18 cellular contexts compared by ENCODE assay signal in the genomic region with DNA sequence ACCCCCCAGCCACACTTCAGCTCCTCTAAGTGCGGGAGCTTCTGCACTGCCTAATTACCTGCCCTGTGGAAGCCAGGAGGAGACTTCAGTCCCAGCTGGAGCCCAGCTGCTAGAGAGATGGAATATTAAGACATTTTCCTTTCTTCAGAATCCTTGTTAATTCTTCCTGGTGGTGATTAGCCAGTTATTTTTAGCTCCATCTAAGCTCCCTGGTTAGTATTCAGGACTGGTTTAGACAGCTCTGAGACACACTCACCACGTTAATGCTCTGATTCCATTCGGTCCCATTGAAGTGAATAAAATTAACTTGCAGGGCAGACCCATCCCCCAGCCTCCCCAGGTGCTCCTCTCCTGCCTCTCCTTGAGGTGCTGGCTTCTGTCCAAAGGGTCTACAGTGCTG.
A peak's percentile ranks its signal among the peaks of the same experiment; 100 is the strongest.
DNase-seq lines count a peak whose midpoint lies in the region; ATAC-seq and TF ChIP-seq lines count a peak whose summit lies in the region.
"Had no signal": no experiment of that assay in that cellular context is flagged by ENCODE, and none has a peak within 500 bp of the region (broad histone marks: within the 10 kb centered on the region; RNA-seq: fewer than 3 reads in every experiment).

No MANE protein-coding gene starts in this region.

- TF ChIP-seq CTCF in GM23338 (conservative IDR thresholded peaks at IDR 0.05; ENCODE audit: low read depth in 2 of 2) (no peak), epithelial cell of esophagus (IDR thresholded peaks at IDR 0.05; ENCODE audit: insufficient read depth, low read depth, low read length, missing control alignments) (no peak), parathyroid adenoma (IDR thresholded peaks at IDR 0.05) (no peak), ovary (IDR thresholded peaks at IDR 0.05) (no peak), coronary artery (IDR thresholded peaks at IDR 0.05) (no peak)

- no peak for TF ChIP-seq POLR2A in ovary (IDR thresholded peaks at IDR 0.05)

- H2AFZ ChIP-seq in GM23338, result peak overlapping the region; percentile 72; the same call in 1 of the 2 replicates
- peak overlapping the region; percentile 28 for H2AFZ ChIP-seq in parathyroid adenoma

- no peak overlapping the region for H3K27ac Mint-ChIP-seq in GM23338
- H3K27ac Mint-ChIP-seq: activated naive CD8-positive, alpha-beta T cell treated with anti-CD3 and anti-CD28 coated beads, Interleukin-2, amount 10 ng/mL, durations not matched to agents 7 days and 5 days; CD8-positive, alpha-beta T cell had no signal

- H3F3A ChIP-seq in GM23338 (replicated peaks; ENCODE audit: low read depth), result no peaks in the 10 kb centered on the region

- H3K4me1 Mint-ChIP-seq in GM23338, result peaks cover 7% of the 10 kb centered on the region

- no peak for TF ChIP-seq EP300 in ovary (IDR thresholded peaks at IDR 0.05)

- H3K4me1 ChIP-seq in GM23338 (ENCODE audit: insufficient read depth) (no peaks in the 10 kb centered on the region), parathyroid adenoma (peaks cover 36% of the 10 kb centered on the region), ovary (ENCODE audit: insufficient read depth) (no peaks in the 10 kb centered on the region)
- H3K4me1 ChIP-seq: pancreas had no signal

- no peaks in the 10 kb centered on the region for H3K9me3 ChIP-seq in parathyroid adenoma (ENCODE audit: control insufficient read depth, low read length)
- no peaks in the 10 kb centered on the region for H3K9me3 ChIP-seq in ovary
- H3K9me3 ChIP-seq: pancreas had no signal

- no peaks in the 10 kb centered on the region for H3K9me2 ChIP-seq in GM23338 (ENCODE audit: insufficient read depth)

- ATAC-seq in GM23338, result peak; percentile 38; the same call in 1 of the 3 replicates
- ATAC-seq: CD8-positive, alpha-beta T cell; pancreas had no signal

- no peaks in the 10 kb centered on the region for H3K36me3 Mint-ChIP-seq in GM23338 (ENCODE audit: low read depth)
- H3K36me3 Mint-ChIP-seq: activated naive CD8-positive, alpha-beta T cell treated with anti-CD3 and anti-CD28 coated beads, Interleukin-2, amount 10 ng/mL, durations not matched to agents 7 days and 5 days; CD8-positive, alpha-beta T cell had no signal

- no peaks in the 10 kb centered on the region for H4K20me1 ChIP-seq in GM23338 (replicated peaks; ENCODE audit: insufficient read depth)

- DNase-seq in GM23338 (ENCODE audit: low spot score) (no peak), NCI-H524 treated with DMSO at 0.1 percent for 48 hours (lab: John Stamatoyannopoulos, UW) (peak; percentile 93), epithelial cell of esophagus (ENCODE audit: low read depth) (peak; percentile 15), ovary (no peak), coronary artery (ENCODE audit: low spot score) (no peak)
- no peak for DNase-seq in activated CD8-positive, alpha-beta memory T cell treated with anti-CD3 and anti-CD28 coated beads, Interleukin-2, amount 50 U/mL, for 4 hours
- no peak for DNase-seq in activated CD4-positive, CD25-positive, alpha-beta regulatory T cell treated with anti-CD3 and anti-CD28 coated beads, Interleukin-2, amount 50 U/mL, for 72 hours
- DNase-seq: activated naive CD8-positive, alpha-beta T cell treated with anti-CD3 and anti-CD28 coated beads, Interleukin-2, amount 10 ng/mL, durations not matched to agents 7 days and 5 days; brain microvascular endothelial cell; CD8-positive, alpha-beta T cell; dermis blood vessel endothelial cell; H9; NCI-H2029 treated with DMSO at 0.1 percent for 48 hours; pancreas; stimulated activated CD4-positive, alpha-beta T cell treated with anti-CD3 and anti-CD28 coated beads, Interleukin-4, amount 100 ng/mL, for 4 hours; T-helper 1 cell had no signal

- H3K9ac ChIP-seq in parathyroid adenoma, result no peak overlapping the region

- H3K79me2 ChIP-seq in GM23338 (replicated peaks; ENCODE audit: insufficient read depth), result no peaks in the 10 kb centered on the region
- no peaks in the 10 kb centered on the region for H3K79me2 ChIP-seq in parathyroid adenoma

- H3K4me3 ChIP-seq in GM23338, result no peak overlapping the region
- H3K4me3 ChIP-seq in epithelial cell of esophagus (ENCODE audit: low read length), result no peak overlapping the region
- H3K4me3 ChIP-seq in parathyroid adenoma (ENCODE audit: low read depth, low read length), result no peak overlapping the region
- no peak overlapping the region for H3K4me3 ChIP-seq in ovary
- H3K4me3 ChIP-seq in coronary artery, result no peak overlapping the region
- H3K4me3 ChIP-seq: pancreas had no signal

- H3K27ac ChIP-seq in GM23338 (ENCODE audit: low read depth) (no peak overlapping the region), parathyroid adenoma (peak overlapping the region; percentile 56), ovary (no peak overlapping the region), coronary artery (no peak overlapping the region)
- H3K27ac ChIP-seq: brain microvascular endothelial cell, pancreas, VCaP had no signal

- no peaks in the 10 kb centered on the region; the same call in 1 of the 3 replicates for H3K9me3 Mint-ChIP-seq in GM23338
- H3K9me3 Mint-ChIP-seq: CD8-positive, alpha-beta T cell; H9 had no signal

- 10 to 18% (median 12%) methylated on average over 3 of the region's 3 CpGs for WGBS in ovary, 3 donors

- no peaks in the 10 kb centered on the region for H3K36me3 ChIP-seq in GM23338 (ENCODE audit: insufficient read depth)
- no peaks in the 10 kb centered on the region for H3K36me3 ChIP-seq in parathyroid adenoma (ENCODE audit: control insufficient read depth, insufficient read depth, low read length)
- H3K36me3 ChIP-seq in ovary, result no peaks in the 10 kb centered on the region
- H3K36me3 ChIP-seq: brain microvascular endothelial cell, pancreas had no signal

- no peak overlapping the region for H3K4me3 Mint-ChIP-seq in GM23338
- H3K4me3 Mint-ChIP-seq: activated naive CD8-positive, alpha-beta T cell treated with anti-CD3 and anti-CD28 coated beads, Interleukin-2, amount 10 ng/mL, durations not matched to agents 7 days and 5 days; CD8-positive, alpha-beta T cell; H9 had no signal

- H3K4me2 ChIP-seq in GM23338 (no peak overlapping the region), parathyroid adenoma (ENCODE audit: low read length) (no peak overlapping the region)

- H3K27me3 ChIP-seq in GM23338 (ENCODE audit: insufficient read depth), result no peaks in the 10 kb centered on the region
- H3K27me3 ChIP-seq in parathyroid adenoma (ENCODE audit: control insufficient read depth, insufficient read depth, low read length), result no peaks in the 10 kb centered on the region
- no peaks in the 10 kb centered on the region for H3K27me3 ChIP-seq in ovary
- H3K27me3 ChIP-seq: brain microvascular endothelial cell, pancreas had no signal

- H3K27me3 Mint-ChIP-seq in GM23338 (ENCODE audit: insufficient read depth, low read depth, poor library complexity), result no peaks in the 10 kb centered on the region

- intact Hi-C loops in ovary (cut with DNase I), result no loop called here

TF ChIP-seq in GM23338, 12 proteins besides CTCF, POLR2A, EP300 and RAD21 (continues in another document):
- TF ChIP-seq NANOG (IDR thresholded peaks at IDR 0.05; ENCODE audit: borderline replicate concordance), result no peak

Comparison
In these comparisons a context has a peak if more than half of its experiments do, and no peak if none do; other contexts are left out.
1. DNase-seq: peak in NCI-H524 treated with DMSO at 0.1 percent for 48 hours (single experiment) and epithelial cell of esophagus (single experiment); none in GM23338 (single experiment), ovary (0 of 5), coronary artery (single experiment), activated CD8-positive, alpha-beta memory T cell treated with anti-CD3 and anti-CD28 coated beads, Interleukin-2, amount 50 U/mL, for 4 hours (single experiment) and activated CD4-positive, CD25-positive, alpha-beta regulatory T cell treated with anti-CD3 and anti-CD28 coated beads, Interleukin-2, amount 50 U/mL, for 72 hours (single experiment).